ENCODE assay signal across 16 cellular contexts in genomic region chr3:41362638-41363559, GRCh38.
DNase-seq lines count a peak whose midpoint lies in the region; ATAC-seq and TF ChIP-seq lines count a peak whose summit lies in the region.
"Had no signal": no experiment of that assay in that cellular context is flagged by ENCODE, and none has a peak within 500 bp of the region (broad histone marks: within the 10 kb centered on the region; RNA-seq: fewer than 3 reads in every experiment).

No MANE protein-coding gene starts in this region.

- H3K79me1 ChIP-seq in mesendoderm (ENCODE audit: low read length): no peaks in the 10 kb centered on the region

- no peak overlapping the region for H4K8ac ChIP-seq in mesendoderm (ENCODE audit: low read depth, low read length)

- H3K4me1 ChIP-seq in endodermal cell (ENCODE audit: control insufficient read depth, insufficient read depth, low read length): peaks cover 24% of the 10 kb centered on the region
- H3K4me1 ChIP-seq in mesendoderm (ENCODE audit: control insufficient read depth, low read depth, low read length): peaks cover 10% of the 10 kb centered on the region
- no peaks in the 10 kb centered on the region for H3K4me1 ChIP-seq in CD4-positive, alpha-beta memory T cell (ENCODE audit: insufficient read depth, low read length)
- H3K4me1 ChIP-seq: SJSA1, vagina had no signal

- peak overlapping the region; percentile 60 for H2BK5ac ChIP-seq in mesendoderm (ENCODE audit: low read length)

- H3K18ac ChIP-seq in mesendoderm (ENCODE audit: low read length): no peak overlapping the region

- no peaks in the 10 kb centered on the region for H3K36me3 Mint-ChIP-seq in endodermal cell (ENCODE audit: low read depth)
- H3K36me3 Mint-ChIP-seq in CD4-positive, alpha-beta memory T cell: peaks cover 3 to 21% of the 10 kb centered on the region in 2 donors

- no peaks in the 10 kb centered on the region for H3K79me2 ChIP-seq in mesendoderm (ENCODE audit: control insufficient read depth, insufficient read depth, low read length)

- peak overlapping the region; percentile 62 for H3K27ac ChIP-seq in endodermal cell (ENCODE audit: low read depth, low read length)
- no peak overlapping the region for H3K27ac ChIP-seq in mesendoderm (ENCODE audit: low read depth, low read length)
- no peak overlapping the region for H3K27ac ChIP-seq in CD4-positive, alpha-beta memory T cell (ENCODE audit: low read depth, low read length)
- H3K27ac ChIP-seq: SJSA1, vagina had no signal

- 38 to 49% methylated on average over 3 to 5 of the region's 5 CpGs for WGBS in endodermal cell (ENCODE audit: insufficient coverage in 1 of 2, insufficient read length in 1 of 2), 2 experiments
- no CpG with 5 or more reads among the region's 5 CpGs for WGBS in mesendoderm (ENCODE audit: extremely low coverage, insufficient coverage, low lambda C conversion rate)

- no peak overlapping the region for H3K56ac ChIP-seq in mesendoderm (ENCODE audit: low read length)

- no peak overlapping the region for H2BK15ac ChIP-seq in mesendoderm (replicated peaks; ENCODE audit: low read depth)

- POLR2A ChIA-PET in CD4-positive, alpha-beta memory T cell (lab: Charles Lee; ENCODE audit: partially characterized antibody): no interaction called here

- CTCF ChIA-PET in CD4-positive, alpha-beta memory T cell (lab: Charles Lee; ENCODE audit: partially characterized antibody): no interaction called here

- H3K4me3 Mint-ChIP-seq in endodermal cell: no peak overlapping the region
- no peak overlapping the region for H3K4me3 Mint-ChIP-seq in CD4-positive, alpha-beta memory T cell
- H3K4me3 Mint-ChIP-seq: central memory CD8-positive, alpha-beta T cell had no signal

- H3K23ac ChIP-seq in mesendoderm (ENCODE audit: low read length): no peak overlapping the region

- ATAC-seq in GM18909 (IDR thresholded peaks at IDR 0.05; ENCODE audit: poor library complexity, unreplicated experiment): no peak
- ATAC-seq: left colon had no signal

- intact Hi-C loops in CD4-positive, alpha-beta memory T cell (cut with micrococcal nuclease): no loop called here

- no peaks in the 10 kb centered on the region for H3K9me3 ChIP-seq in endodermal cell (ENCODE audit: control insufficient read depth, low read length)
- no peaks in the 10 kb centered on the region for H3K9me3 ChIP-seq in CD4-positive, alpha-beta memory T cell (ENCODE audit: control insufficient read depth in 1 of 2, low read length in 2 of 2)
- H3K9me3 ChIP-seq: SJSA1, vagina had no signal

- peak overlapping the region; percentile 52 for H3K27ac Mint-ChIP-seq in endodermal cell
- no peak overlapping the region for H3K27ac Mint-ChIP-seq in CD4-positive, alpha-beta memory T cell

- no peaks in the 10 kb centered on the region for H3K9me3 Mint-ChIP-seq in endodermal cell
- peaks cover 0 to 3% (median 0%) of the 10 kb centered on the region in 8 donors for H3K9me3 Mint-ChIP-seq in CD4-positive, alpha-beta memory T cell
- H3K9me3 Mint-ChIP-seq: central memory CD8-positive, alpha-beta T cell had no signal

- TF ChIP-seq CTCF in endodermal cell (conservative IDR thresholded peaks at IDR 0.05): no peak

- H3K4ac ChIP-seq in mesendoderm (ENCODE audit: low read depth, low read length): no peak overlapping the region

- H2AK5ac ChIP-seq in mesendoderm (ENCODE audit: low read length): peak overlapping the region; percentile 87

- no peak overlapping the region for H4K5ac ChIP-seq in mesendoderm (ENCODE audit: low read length)

- H3K27me3 Mint-ChIP-seq in endodermal cell (ENCODE audit: insufficient read depth): no peaks in the 10 kb centered on the region
- H3K27me3 Mint-ChIP-seq in CD4-positive, alpha-beta memory T cell: no peaks in the 10 kb centered on the region
- H3K27me3 Mint-ChIP-seq: central memory CD8-positive, alpha-beta T cell had no signal

- H3K36me3 ChIP-seq in endodermal cell (ENCODE audit: control insufficient read depth, insufficient read depth, low read length): no peaks in the 10 kb centered on the region
- H3K36me3 ChIP-seq in mesendoderm (ENCODE audit: control insufficient read depth, insufficient read depth, low read length): no peaks in the 10 kb centered on the region
- no peaks in the 10 kb centered on the region for H3K36me3 ChIP-seq in CD4-positive, alpha-beta memory T cell (ENCODE audit: insufficient read depth, low read length)
- H3K36me3 ChIP-seq: SJSA1, vagina had no signal

- DNase-seq in DMS 273 treated with DMSO at 0.1 percent for 48 hours (lab: John Stamatoyannopoulos, UW): peak; percentile 59
- peak; percentile 45 for DNase-seq in NCI-H2227 (lab: John Stamatoyannopoulos, UW; ENCODE audit: unreplicated experiment)
- peak; percentile 89 for DNase-seq in endodermal cell
- peak; percentile 94 for DNase-seq in mesendoderm
- no peak for DNase-seq in GF-D8 (lab: John Stamatoyannopoulos, UW)
- no peak for DNase-seq in UCSD-AML1 (lab: John Stamatoyannopoulos, UW; ENCODE audit: unreplicated experiment)
- DNase-seq in CD4-positive, alpha-beta memory T cell: no peak
- DNase-seq: activated CD4-positive, alpha-beta T cell treated with anti-CD3 and anti-CD28 coated beads for 4 hours; activated effector memory CD4-positive, alpha-beta T cell treated with Interleukin-2 at 50 U/mL for 16 hours; DMS79 treated with DMSO at 0.1 percent for 48 hours; left colon; NCI-H510A treated with DMSO at 0.1 percent for 48 hours had no signal

- H3K4me3 ChIP-seq in endodermal cell (ENCODE audit: low read length) (no peak overlapping the region), mesendoderm (ENCODE audit: low read length) (no peak overlapping the region)
- H3K4me3 ChIP-seq in CD4-positive, alpha-beta memory T cell (ENCODE audit: low read length in 2 of 2): no peak overlapping the region
- H3K4me3 ChIP-seq: SJSA1, vagina had no signal

- no peak overlapping the region for H3K9ac ChIP-seq in endodermal cell (ENCODE audit: extremely low read depth, low read length, poor library complexity, severe bottlenecking)
- no peak overlapping the region for H3K9ac ChIP-seq in mesendoderm (ENCODE audit: low read length)

- no peak overlapping the region for H2BK120ac ChIP-seq in mesendoderm (ENCODE audit: low read depth, low read length)

- H3K4me2 ChIP-seq in mesendoderm (ENCODE audit: low read length): no peak overlapping the region

- H3K27me3 ChIP-seq in endodermal cell (ENCODE audit: control insufficient read depth, insufficient read depth, low read length, poor library complexity, severe bottlenecking) (no peaks in the 10 kb centered on the region), mesendoderm (ENCODE audit: insufficient read depth, low read length, poor library complexity) (no peaks in the 10 kb centered on the region)
- H3K27me3 ChIP-seq in CD4-positive, alpha-beta memory T cell (ENCODE audit: insufficient read depth, low read length): no peaks in the 10 kb centered on the region
- H3K27me3 ChIP-seq: SJSA1, vagina had no signal

- H3K4me1 Mint-ChIP-seq in endodermal cell: peaks cover 53% of the 10 kb centered on the region
- H3K4me1 Mint-ChIP-seq in CD4-positive, alpha-beta memory T cell: no peaks in the 10 kb centered on the region
- H3K4me1 Mint-ChIP-seq: central memory CD8-positive, alpha-beta T cell had no signal

Comparison
In these comparisons a context has a peak if more than half of its experiments do, and no peak if none do; other contexts are left out.
1. DNase-seq: peak in DMS 273 treated with DMSO at 0.1 percent for 48 hours (single experiment), NCI-H2227 (single experiment), endodermal cell (single experiment) and mesendoderm (single experiment); none in GF-D8 (single experiment), UCSD-AML1 (single experiment) and CD4-positive, alpha-beta memory T cell (0 of 5).